In the genomic region with DNA sequence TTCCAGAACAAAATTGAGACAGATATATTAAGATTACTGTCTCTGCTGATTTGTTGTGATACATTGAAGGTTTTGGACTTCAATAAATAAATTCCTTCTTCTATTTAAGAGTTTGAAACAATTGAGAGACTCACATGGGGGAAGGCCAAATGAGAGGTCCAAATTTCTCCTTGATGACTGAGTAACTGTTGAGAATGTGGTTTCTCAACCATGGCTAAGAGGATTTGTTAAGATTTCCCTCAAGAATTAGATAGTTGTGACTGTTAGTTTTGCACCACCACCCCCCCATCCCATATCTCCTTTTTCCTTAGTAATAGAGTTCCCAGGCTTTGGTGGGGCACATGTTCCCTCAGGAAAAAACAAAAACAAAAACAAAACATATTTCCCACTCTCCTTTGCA, we compare ENCODE assay signal across 23 cellular contexts.
"Had no signal": no experiment of that assay in that cellular context is flagged by ENCODE, and none has a peak within 500 bp of the region (broad histone marks: within the 10 kb centered on the region; RNA-seq: fewer than 3 reads in every experiment).

No MANE protein-coding gene starts in this region.

- H3K79me2 ChIP-seq: hepatocyte, parathyroid adenoma had no signal

- H3K36me3 ChIP-seq: neutrophil, sigmoid colon, tibial artery had no signal

- H3K9me3 Mint-ChIP-seq: activated naive CD8-positive, alpha-beta T cell treated with anti-CD3 and anti-CD28 coated beads for 36 hours; mesothelial cell of epicardium had no signal

- ATAC-seq: activated T-helper 17 cell treated with anti-CD3 and anti-CD28 coated beads, Interleukin-2, amount 50 U/mL, for 72 hours; esophagus mucosa; left lobe of liver; natural killer cell treated with Interleukin-12 subunit alpha and Interleukin-12 subunit beta and Interleukin-15 and Interleukin-18, amount 100 ng/mL, for 72 hours had no signal

- H3K4me3 ChIP-seq: hepatocyte, lung, sigmoid colon, tibial artery had no signal

- DNase-seq: activated CD4-positive, alpha-beta T cell treated with anti-CD3 and anti-CD28 coated beads, Interleukin-2, amount 50 U/mL, for 4 hours; activated naive CD4-positive, alpha-beta T cell; activated naive CD8-positive, alpha-beta T cell treated with anti-CD3 and anti-CD28 coated beads for 36 hours; activated T-cell treated with anti-CD3 and anti-CD28 coated beads, Interleukin-2, amount 50 U/mL, for 1 hour; cerebellar nuclear complex; cortex of kidney; sigmoid colon; stimulated activated CD8-positive, alpha-beta memory T cell treated with anti-CD3 and anti-CD28 coated beads, Interleukin-4, amount 100 ng/mL, for 48 hours; stimulated activated naive CD4-positive, alpha-beta T cell treated with Interleukin-2 at 50 U/mL for 16 hours; substantia nigra; T-helper 2 cell; tibial artery had no signal

- H3K4me1 Mint-ChIP-seq: activated naive CD8-positive, alpha-beta T cell treated with anti-CD3 and anti-CD28 coated beads for 36 hours; activated T-helper 17 cell treated with anti-CD3 and anti-CD28 coated beads, Interleukin-2, amount 50 U/mL, for 72 hours had no signal

- H3K27ac Mint-ChIP-seq: activated naive CD8-positive, alpha-beta T cell treated with anti-CD3 and anti-CD28 coated beads for 36 hours; activated T-helper 17 cell treated with anti-CD3 and anti-CD28 coated beads, Interleukin-2, amount 50 U/mL, for 72 hours; mesothelial cell of epicardium; natural killer cell treated with Interleukin-12 subunit alpha and Interleukin-12 subunit beta and Interleukin-15 and Interleukin-18, amount 100 ng/mL, for 72 hours had no signal

- H3K9ac ChIP-seq: parathyroid adenoma had no signal

- H3K9me3 ChIP-seq: neutrophil, sigmoid colon had no signal

- H3K36me3 Mint-ChIP-seq: activated naive CD8-positive, alpha-beta T cell treated with anti-CD3 and anti-CD28 coated beads for 36 hours; mesothelial cell of epicardium; natural killer cell treated with Interleukin-12 subunit alpha and Interleukin-12 subunit beta and Interleukin-15 and Interleukin-18, amount 100 ng/mL, for 72 hours had no signal

- H3K27ac ChIP-seq: hepatocyte, neutrophil, parathyroid adenoma, sigmoid colon, tibial artery had no signal

- H3K4me2 ChIP-seq: hepatocyte had no signal

- H3K4me1 ChIP-seq: parathyroid adenoma, sigmoid colon, tibial artery had no signal

- FAIRE-seq: endometrium, keratinocyte had no signal

- H3K27me3 ChIP-seq: hepatocyte, sigmoid colon, tibial artery had no signal

- H3K4me3 Mint-ChIP-seq: activated naive CD8-positive, alpha-beta T cell treated with anti-CD3 and anti-CD28 coated beads for 36 hours; activated T-helper 17 cell treated with anti-CD3 and anti-CD28 coated beads, Interleukin-2, amount 50 U/mL, for 72 hours; mesothelial cell of epicardium; natural killer cell treated with Interleukin-12 subunit alpha and Interleukin-12 subunit beta and Interleukin-15 and Interleukin-18, amount 100 ng/mL, for 72 hours had no signal

- H2AFZ ChIP-seq: hepatocyte, parathyroid adenoma had no signal
